In genomic region chr14:40216976-40217375, GRCh38 we compare ENCODE assay signal across 20 cellular contexts.
"Had no signal": no experiment of that assay in that cellular context is flagged by ENCODE, and none has a peak within 500 bp of the region (broad histone marks: within the 10 kb centered on the region; RNA-seq: fewer than 3 reads in every experiment).

No MANE protein-coding gene starts in this region.

- H3K4me1 ChIP-seq: esophagus squamous epithelium, gastroesophageal sphincter, left lung, lower lobe of right lung, right atrium auricular region, thyroid gland, uterus had no signal

- H3K9me3 ChIP-seq: gastroesophageal sphincter, lower lobe of right lung, neutrophil, right atrium auricular region, thyroid gland, uterus had no signal

- FAIRE-seq: colon, small intestine had no signal

- DNase-seq: effector memory CD8-positive, alpha-beta T cell; esophagus squamous epithelium; foreskin fibroblast; glutamatergic neuron; islet precursor cell; lower lobe of right lung; mesenchymal stem cell; midbrain; nephron progenitor cell; small intestine; stimulated activated CD4-positive, alpha-beta T cell treated with anti-CD3 and anti-CD28 coated beads, Interleukin-2, amount 100 ng/mL, for 48 hours; stimulated activated naive CD4-positive, alpha-beta T cell treated with Interleukin-2 at 50 U/mL for 16 hours; thyroid gland; uterus had no signal

- H3K36me3 ChIP-seq: esophagus squamous epithelium, gastroesophageal sphincter, left lung, lower lobe of right lung, neutrophil, right atrium auricular region, thyroid gland, uterus had no signal

- H3K4me3 ChIP-seq: esophagus squamous epithelium, gastroesophageal sphincter, left lung, lower lobe of right lung, right atrium auricular region, thyroid gland, uterus had no signal

- ATAC-seq: effector memory CD8-positive, alpha-beta T cell; gastroesophageal sphincter; left lung had no signal

- H3K27me3 ChIP-seq: esophagus squamous epithelium, gastroesophageal sphincter, left lung, neutrophil, right atrium auricular region, thyroid gland, uterus had no signal

- H3K27ac ChIP-seq: epithelial cell of prostate, esophagus squamous epithelium, gastroesophageal sphincter, left lung, lower lobe of right lung, neutrophil, right atrium auricular region, thyroid gland, uterus had no signal
